In genomic region chr16:19785081-19785480, GRCh38 we compare ENCODE assay signal across 14 cellular contexts.
"Had no signal": no experiment of that assay in that cellular context is flagged by ENCODE, and none has a peak within 500 bp of the region (broad histone marks: within the 10 kb centered on the region; RNA-seq: fewer than 3 reads in every experiment).

No MANE protein-coding gene starts in this region.

- ATAC-seq: activated naive CD4-positive, alpha-beta T cell treated with anti-CD3 and anti-CD28 coated beads, Interleukin-2, amount 50 U/mL, for 72 hours; activated T-cell treated with anti-CD3 and anti-CD28 coated beads, Interleukin-2, amount 50 U/mL, for 72 hours; stimulated activated naive B cell treated with anti-CD40 and anti-IgM and Interleukin-4, amounts not matched to agents 10 μg/mL and 1 μg/mL and 100 μg/mL, for 72 hours had no signal

- H3K27me3 Mint-ChIP-seq: activated B cell treated with CpG ODN at 0.5 μM for 24 hours; activated CD4-positive, alpha-beta T cell treated with anti-CD3 and anti-CD28 coated beads, Interleukin-2, amount 10 ng/mL, durations not matched to agents 7 days and 5 days had no signal

- H3K4me1 Mint-ChIP-seq: activated B cell treated with CpG ODN at 0.5 μM for 24 hours; activated CD4-positive, alpha-beta T cell treated with anti-CD3 and anti-CD28 coated beads, Interleukin-2, amount 10 ng/mL, durations not matched to agents 7 days and 5 days; stimulated activated naive B cell treated with anti-CD40 and anti-IgM and Interleukin-4, amounts not matched to agents 10 μg/mL and 1 μg/mL and 100 μg/mL, for 72 hours had no signal

- H3K4me3 Mint-ChIP-seq: activated B cell treated with CpG ODN at 0.5 μM for 24 hours; activated CD4-positive, alpha-beta T cell treated with anti-CD3 and anti-CD28 coated beads, Interleukin-2, amount 10 ng/mL, durations not matched to agents 7 days and 5 days; activated T-cell treated with anti-CD3 and anti-CD28 coated beads, Interleukin-2, amount 50 U/mL, for 72 hours; stimulated activated naive B cell treated with anti-CD40 and anti-IgM and Interleukin-4, amounts not matched to agents 10 μg/mL and 1 μg/mL and 100 μg/mL, for 72 hours had no signal

- H3K27ac Mint-ChIP-seq: activated B cell treated with CpG ODN at 0.5 μM for 24 hours; activated CD4-positive, alpha-beta T cell treated with anti-CD3 and anti-CD28 coated beads, Interleukin-2, amount 10 ng/mL, durations not matched to agents 7 days and 5 days; activated naive CD4-positive, alpha-beta T cell treated with anti-CD3 and anti-CD28 coated beads, Interleukin-2, amount 50 U/mL, for 72 hours; activated T-cell treated with anti-CD3 and anti-CD28 coated beads, Interleukin-2, amount 50 U/mL, for 72 hours; stimulated activated naive B cell treated with anti-CD40 and anti-IgM and Interleukin-4, amounts not matched to agents 10 μg/mL and 1 μg/mL and 100 μg/mL, for 72 hours had no signal

- H3K27ac ChIP-seq: parathyroid adenoma had no signal

- H3K36me3 Mint-ChIP-seq: activated naive CD4-positive, alpha-beta T cell treated with anti-CD3 and anti-CD28 coated beads, Interleukin-2, amount 50 U/mL, for 72 hours; stimulated activated naive B cell treated with anti-CD40 and anti-IgM and Interleukin-4, amounts not matched to agents 10 μg/mL and 1 μg/mL and 100 μg/mL, for 72 hours had no signal

- H3K9me3 Mint-ChIP-seq: activated B cell treated with CpG ODN at 0.5 μM for 24 hours; activated CD4-positive, alpha-beta T cell treated with anti-CD3 and anti-CD28 coated beads, Interleukin-2, amount 10 ng/mL, durations not matched to agents 7 days and 5 days; activated naive CD4-positive, alpha-beta T cell treated with anti-CD3 and anti-CD28 coated beads, Interleukin-2, amount 50 U/mL, for 72 hours; activated T-cell treated with anti-CD3 and anti-CD28 coated beads, Interleukin-2, amount 50 U/mL, for 72 hours; stimulated activated naive B cell treated with anti-CD40 and anti-IgM and Interleukin-4, amounts not matched to agents 10 μg/mL and 1 μg/mL and 100 μg/mL, for 72 hours had no signal

- DNase-seq: activated B cell treated with CpG ODN at 0.5 μM for 24 hours; activated CD4-positive, alpha-beta T cell treated with anti-CD3 and anti-CD28 coated beads, Interleukin-2, amount 10 ng/mL, durations not matched to agents 7 days and 5 days; activated CD8-positive, alpha-beta memory T cell treated with anti-CD3 and anti-CD28 coated beads, Interleukin-2, amount 50 U/mL, for 48 hours; activated gamma-delta T cell; activated T-cell treated with anti-CD3 and anti-CD28 coated beads, Interleukin-2, amount 50 U/mL, for 72 hours; amniotic stem cell; erythroblast; kidney; stimulated activated CD4-positive, alpha-beta T cell treated with anti-CD3 and anti-CD28 coated beads, Interleukin-2, amount 100 ng/mL, for 48 hours; stimulated activated naive B cell treated with anti-CD40 and anti-IgM and Interleukin-4, amounts not matched to agents 10 μg/mL and 1 μg/mL and 100 μg/mL, for 72 hours; SW 1271; trophoblast cell had no signal
